In genomic region chr15:98951493-98952320, GRCh38 we compare ENCODE assay signal across 12 cellular contexts. TPM values are rescaled to one million over a fixed set of nuclear protein-coding genes. Genes with fewer than 3 reads are reported as not detected.
A peak's percentile ranks its signal among the peaks of the same experiment; 100 is the strongest.
DNase-seq lines count a peak whose midpoint lies in the region; ATAC-seq and TF ChIP-seq lines count a peak whose summit lies in the region.
"Had no signal": no experiment of that assay in that cellular context is flagged by ENCODE, and none has a peak within 500 bp of the region (broad histone marks: within the 10 kb centered on the region; RNA-seq: fewer than 3 reads in every experiment).

No MANE protein-coding gene starts in this region.

- H3K36me3 Mint-ChIP-seq in T-helper 1 cell treated with Interleukin-12 subunit alpha and Interleukin-12 subunit beta and Interleukin-4 antibody, amounts not matched to agents 30 μg/mL and 1 μg/mL, for 36 hours (ENCODE audit: low read depth) = peaks cover 7% of the 10 kb centered on the region

- H3K27ac Mint-ChIP-seq in T-helper 1 cell treated with Interleukin-12 subunit alpha and Interleukin-12 subunit beta and Interleukin-4 antibody, amounts not matched to agents 30 μg/mL and 1 μg/mL, for 36 hours = peak overlapping the region; percentile 62
- H3K27ac Mint-ChIP-seq: dendritic cell treated with granulocyte-macrophage colony-stimulating factor and Interleukin-4, amounts not matched to agents 40 ng/mL and 50 ng/mL, for 4 days had no signal

- no peaks in the 10 kb centered on the region for H3K9me3 ChIP-seq in stomach smooth muscle (ENCODE audit: control insufficient read depth in 2 of 2, low read length in 2 of 2)

- H3K4me1 ChIP-seq in stomach smooth muscle (ENCODE audit: control insufficient read depth, insufficient read depth, low read length) = peaks cover 45% of the 10 kb centered on the region

- no peak overlapping the region for H3K4me3 Mint-ChIP-seq in T-helper 1 cell treated with Interleukin-12 subunit alpha and Interleukin-12 subunit beta and Interleukin-4 antibody, amounts not matched to agents 30 μg/mL and 1 μg/mL, for 36 hours
- H3K4me3 Mint-ChIP-seq: dendritic cell treated with granulocyte-macrophage colony-stimulating factor and Interleukin-4, amounts not matched to agents 40 ng/mL and 50 ng/mL, for 4 days had no signal

- H3K9ac ChIP-seq in stomach smooth muscle (ENCODE audit: low read length in 2 of 2) = peak overlapping the region; percentile 53 to 60

- TF ChIP-seq CTCF in VCaP (conservative IDR thresholded peaks at IDR 0.05) = no peak

- H3K4me3 ChIP-seq in stomach smooth muscle (ENCODE audit: low read length in 2 of 2) = no peak overlapping the region

- no peaks in the 10 kb centered on the region for H3K9me3 Mint-ChIP-seq in T-helper 1 cell treated with Interleukin-12 subunit alpha and Interleukin-12 subunit beta and Interleukin-4 antibody, amounts not matched to agents 30 μg/mL and 1 μg/mL, for 36 hours
- H3K9me3 Mint-ChIP-seq: dendritic cell treated with granulocyte-macrophage colony-stimulating factor and Interleukin-4, amounts not matched to agents 40 ng/mL and 50 ng/mL, for 4 days had no signal

- ATAC-seq in left lobe of liver = peak; percentile 86
- ATAC-seq in HG02938 (IDR thresholded peaks at IDR 0.05; ENCODE audit: unreplicated experiment) = no peak

- H3K27me3 Mint-ChIP-seq in T-helper 1 cell treated with Interleukin-12 subunit alpha and Interleukin-12 subunit beta and Interleukin-4 antibody, amounts not matched to agents 30 μg/mL and 1 μg/mL, for 36 hours (ENCODE audit: low read depth) = no peaks in the 10 kb centered on the region
- H3K27me3 Mint-ChIP-seq: dendritic cell treated with granulocyte-macrophage colony-stimulating factor and Interleukin-4, amounts not matched to agents 40 ng/mL and 50 ng/mL, for 4 days had no signal

- peak overlapping the region; percentile 96 for H3K27ac ChIP-seq in VCaP
- peak overlapping the region; percentile 93 for H3K27ac ChIP-seq in stomach smooth muscle (ENCODE audit: low read length)

- peaks cover 18% of the 10 kb centered on the region for H3K4me1 Mint-ChIP-seq in T-helper 1 cell treated with Interleukin-12 subunit alpha and Interleukin-12 subunit beta and Interleukin-4 antibody, amounts not matched to agents 30 μg/mL and 1 μg/mL, for 36 hours (ENCODE audit: low read depth)

- DNase-seq in T-helper 1 cell (no peak), left lobe of liver (ENCODE audit: low spot score) (peak; percentile 73), NCI-H1694 (lab: John Stamatoyannopoulos, UW) (no peak)
- DNase-seq in effector CD4-positive, alpha-beta T cell = no peak
- DNase-seq: NCI-H187, SHP77 had no signal

- H3K36me3 ChIP-seq in stomach smooth muscle (ENCODE audit: control insufficient read depth in 2 of 2, insufficient read depth in 2 of 2, low read length in 2 of 2) = peaks cover 23 to 30% of the 10 kb centered on the region in 2 donors

- H3K27me3 ChIP-seq in stomach smooth muscle (ENCODE audit: control insufficient read depth in 1 of 2, insufficient read depth in 2 of 2, low read length in 2 of 2) = no peaks in the 10 kb centered on the region

RNA-seq across cellular contexts. Expression of gene PGPEP1L, which starts 55.9 kb away (rescaled TPM):
- not detected for total RNA-seq in left lobe of liver
- total RNA-seq: myocyte had no signal
